Comparison of ENCODE assay signal across 7 cellular contexts in genomic region chr11:71098776-71099175, GRCh38.
"Had no signal": no experiment of that assay in that cellular context is flagged by ENCODE, and none has a peak within 500 bp of the region (broad histone marks: within the 10 kb centered on the region; RNA-seq: fewer than 3 reads in every experiment).

No MANE protein-coding gene starts in this region.

- DNase-seq: H9, HCEC 1CT, IMR-90 had no signal

- H3K9me3 Mint-ChIP-seq: GM23338, H9 had no signal

- H2AFZ ChIP-seq: GM23338 had no signal

- H3K4me2 ChIP-seq: GM23338 had no signal

- ATAC-seq: GM23338, K562 had no signal

- FAIRE-seq: H1, H54, K562 had no signal

- H3K4me3 Mint-ChIP-seq: GM23338, H9 had no signal

- H3K27ac Mint-ChIP-seq: GM23338, H9 had no signal

- H3K4me3 ChIP-seq: GM23338, K562 had no signal
